ENCODE assay signal across 1 cellular context in genomic region chr15:74545776-74546656, GRCh38.
TF ChIP-seq lines count a peak whose summit lies in the region.

No MANE protein-coding gene starts in this region.

TF ChIP-seq in HCT116, 20 proteins besides CTCF, POLR2A, EP300 and RAD21 (continued from another document):
- TF ChIP-seq MAX (IDR thresholded peaks at IDR 0.05), result peak; percentile 83
- TF ChIP-seq ZFX (IDR thresholded peaks at IDR 0.05), result no peak
- TF ChIP-seq POLR2AphosphoS5 (IDR thresholded peaks at IDR 0.05; ENCODE audit: low read depth, low read length), result peak; percentile 81
